ENCODE assay signal across 8 cellular contexts in genomic region chr10:12181065-12181775, GRCh38. TPM values are rescaled to one million over a fixed set of nuclear protein-coding genes. Genes with fewer than 3 reads are reported as not detected.
DNase-seq lines count a peak whose midpoint lies in the region; ATAC-seq, FAIRE-seq and TF ChIP-seq lines count a peak whose summit lies in the region.

No MANE protein-coding gene starts in this region.

- no peak for TF ChIP-seq EP300 in tibial nerve (IDR thresholded peaks at IDR 0.05)

- peak; percentile 45 to 83 for DNase-seq in activated naive CD4-positive, alpha-beta T cell treated with anti-CD3 and anti-CD28 coated beads, Interleukin-2, amount 50 U/mL, for 72 hours (ENCODE audit: low spot score in 2 of 2)
- DNase-seq in stimulated activated CD4-positive, alpha-beta T cell treated with anti-CD3 and anti-CD28 coated beads, Interleukin-4, amount 100 ng/mL, for 4 hours = peak; percentile 50 to 70
- DNase-seq in tibial nerve (ENCODE audit: low spot score in 2 of 2) = no peak
- DNase-seq in occipital lobe (lab: John Stamatoyannopoulos, UW) = no peak
- no peak for DNase-seq in GM19239 (ENCODE audit: insufficient read length, low spot score)
- no peak for DNase-seq in GOT3 (lab: John Stamatoyannopoulos, UW)

- peak; percentile 72 for ATAC-seq in GM21515 (IDR thresholded peaks at IDR 0.05; ENCODE audit: unreplicated experiment)
- ATAC-seq in activated naive CD4-positive, alpha-beta T cell treated with anti-CD3 and anti-CD28 coated beads, Interleukin-2, amount 50 U/mL, for 72 hours = peak; percentile 99

- H3K27me3 ChIP-seq in tibial nerve = no peaks in the 10 kb centered on the region

- H3K36me3 ChIP-seq in tibial nerve = peaks cover 0 to 95% (median 0%) of the 10 kb centered on the region in 3 donors

- WGBS in tibial nerve, 2 donors = 84 to 86% methylated on average over 13 of the region's 13 CpGs

- peak overlapping the region; percentile 89 for H3K27ac Mint-ChIP-seq in T-helper 1 cell treated with Interleukin-12 subunit alpha and Interleukin-12 subunit beta and Interleukin-4 antibody, amounts not matched to agents 30 μg/mL and 1 μg/mL, for 36 hours
- H3K27ac Mint-ChIP-seq in activated naive CD4-positive, alpha-beta T cell treated with anti-CD3 and anti-CD28 coated beads, Interleukin-2, amount 50 U/mL, for 72 hours = peak overlapping the region; percentile 79 to 84

- H3K4me1 ChIP-seq in tibial nerve = no peaks in the 10 kb centered on the region

- peak overlapping the region; percentile 23 for H3K4me3 Mint-ChIP-seq in T-helper 1 cell treated with Interleukin-12 subunit alpha and Interleukin-12 subunit beta and Interleukin-4 antibody, amounts not matched to agents 30 μg/mL and 1 μg/mL, for 36 hours

- H3K9me3 Mint-ChIP-seq in T-helper 1 cell treated with Interleukin-12 subunit alpha and Interleukin-12 subunit beta and Interleukin-4 antibody, amounts not matched to agents 30 μg/mL and 1 μg/mL, for 36 hours = no peaks in the 10 kb centered on the region
- no peaks in the 10 kb centered on the region for H3K9me3 Mint-ChIP-seq in activated naive CD4-positive, alpha-beta T cell treated with anti-CD3 and anti-CD28 coated beads, Interleukin-2, amount 50 U/mL, for 72 hours

- no peak overlapping the region for H3K27ac ChIP-seq in tibial nerve

- TF ChIP-seq POLR2A in tibial nerve (IDR thresholded peaks at IDR 0.05) = no peak

- H3K27me3 Mint-ChIP-seq in T-helper 1 cell treated with Interleukin-12 subunit alpha and Interleukin-12 subunit beta and Interleukin-4 antibody, amounts not matched to agents 30 μg/mL and 1 μg/mL, for 36 hours (ENCODE audit: low read depth) = no peaks in the 10 kb centered on the region

- no peak for TF ChIP-seq CTCF in tibial nerve (IDR thresholded peaks at IDR 0.05)

- peaks cover 39% of the 10 kb centered on the region for H3K36me3 Mint-ChIP-seq in T-helper 1 cell treated with Interleukin-12 subunit alpha and Interleukin-12 subunit beta and Interleukin-4 antibody, amounts not matched to agents 30 μg/mL and 1 μg/mL, for 36 hours (ENCODE audit: low read depth)
- H3K36me3 Mint-ChIP-seq in activated naive CD4-positive, alpha-beta T cell treated with anti-CD3 and anti-CD28 coated beads, Interleukin-2, amount 50 U/mL, for 72 hours = peaks cover 12 to 29% of the 10 kb centered on the region in 2 donors

- no peak for FAIRE-seq in GM19239 (lab: Jason Lieb, UNC)

- peaks cover 34% of the 10 kb centered on the region for H3K4me1 Mint-ChIP-seq in T-helper 1 cell treated with Interleukin-12 subunit alpha and Interleukin-12 subunit beta and Interleukin-4 antibody, amounts not matched to agents 30 μg/mL and 1 μg/mL, for 36 hours (ENCODE audit: low read depth)

- H3K9me3 ChIP-seq in tibial nerve = no peaks in the 10 kb centered on the region

- H3K4me3 ChIP-seq in tibial nerve = no peak overlapping the region

RNA-seq across cellular contexts. Expression of gene NUDT5, which starts 14.5 kb away (rescaled TPM):
- 100 to 1,000 TPM; 102 to 126 TPM for total RNA-seq in activated naive CD4-positive, alpha-beta T cell treated with anti-CD3 and anti-CD28 coated beads, Interleukin-2, amount 50 U/mL, for 72 hours
- total RNA-seq in tibial nerve = 10 to 100 TPM; 23.4 to 50.7 (median 41.9) TPM
- 22.0 TPM for total RNA-seq in occipital lobe

RNA-seq across cellular contexts. Expression of gene CDC123, which starts 14.8 kb away (rescaled TPM):
- total RNA-seq in activated naive CD4-positive, alpha-beta T cell treated with anti-CD3 and anti-CD28 coated beads, Interleukin-2, amount 50 U/mL, for 72 hours = 100 to 1,000 TPM; 116 to 127 TPM
- total RNA-seq in tibial nerve (10 to 100 TPM; 32.7 to 80.0 (median 37.7) TPM), occipital lobe (105 TPM)

RNA-seq across cellular contexts. Expression of gene SEC61A2, which starts 51.7 kb away (rescaled TPM):
- total RNA-seq in activated naive CD4-positive, alpha-beta T cell treated with anti-CD3 and anti-CD28 coated beads, Interleukin-2, amount 50 U/mL, for 72 hours = 10 to 100 TPM; 25.4 to 28.8 TPM
- total RNA-seq in tibial nerve = 10 to 100 TPM in 3 of 4 donors, 1 to 10 TPM in 1; 9.0 to 12.7 (median 10.9) TPM
- 52.7 TPM for total RNA-seq in occipital lobe

Comparison
In these comparisons a context has a peak if more than half of its experiments do, and no peak if none do; other contexts are left out.
1. DNase-seq: peak in activated naive CD4-positive, alpha-beta T cell treated with anti-CD3 and anti-CD28 coated beads, Interleukin-2, amount 50 U/mL, for 72 hours (2 of 2) and stimulated activated CD4-positive, alpha-beta T cell treated with anti-CD3 and anti-CD28 coated beads, Interleukin-4, amount 100 ng/mL, for 4 hours (2 of 2); none in tibial nerve (0 of 2), occipital lobe (single experiment), GM19239 (single experiment) and GOT3 (single experiment).